ENCODE assay signal across 23 cellular contexts in genomic region chr9:75429531-75430454, GRCh38.
DNase-seq lines count a peak whose midpoint lies in the region; ATAC-seq and TF ChIP-seq lines count a peak whose summit lies in the region.
"Had no signal": no experiment of that assay in that cellular context is flagged by ENCODE, and none has a peak within 500 bp of the region (broad histone marks: within the 10 kb centered on the region; RNA-seq: fewer than 3 reads in every experiment).

No MANE protein-coding gene starts in this region.

- WGBS in heart right ventricle, 2 donors, result 54 to 61% methylated on average over 3 of the region's 3 CpGs
- 30 to 51% methylated on average over 3 of the region's 3 CpGs for WGBS in aorta, 2 donors

- H3K4me3 ChIP-seq in heart right ventricle (no peak overlapping the region), neural progenitor cell (no peak overlapping the region), aorta (ENCODE audit: low read length in 2 of 2) (no peak overlapping the region)
- H3K4me3 ChIP-seq: A549, suprapubic skin had no signal

- no peak overlapping the region for H3K4me3 Mint-ChIP-seq in neural progenitor cell
- H3K4me3 Mint-ChIP-seq: activated B cell treated with CpG ODN at 0.5 μM for 24 hours; activated CD8-positive, alpha-beta T cell treated with anti-CD3 and anti-CD28 coated beads for 36 hours; activated naive CD4-positive, alpha-beta T cell treated with anti-CD3 and anti-CD28 coated beads for 36 hours; central memory CD8-positive, alpha-beta T cell; HFFc6 had no signal

- H3K4me1 ChIP-seq in heart right ventricle (peaks cover 0 to 36% (median 13%) of the 10 kb centered on the region in 9 donors), neural progenitor cell (no peaks in the 10 kb centered on the region), aorta (ENCODE audit: control insufficient read depth in 1 of 2, insufficient read depth in 2 of 2, low read length in 2 of 2) (peaks cover 0 to 3% of the 10 kb centered on the region in 2 donors)
- H3K4me1 ChIP-seq: A549 had no signal

- TF ChIP-seq CTCF in heart right ventricle (IDR thresholded peaks at IDR 0.05), result no peak
- TF ChIP-seq CTCF in neural progenitor cell (IDR thresholded peaks at IDR 0.05), result no peak

- H3K4me2 ChIP-seq in neural progenitor cell, result no peak overlapping the region
- H3K4me2 ChIP-seq: A549 had no signal

- H3K27me3 ChIP-seq in heart right ventricle (peaks cover 0 to 5% (median 0%) of the 10 kb centered on the region in 7 donors), neural progenitor cell (no peaks in the 10 kb centered on the region), aorta (ENCODE audit: control insufficient read depth in 1 of 2, insufficient read depth in 2 of 2, low read length in 1 of 2) (no peaks in the 10 kb centered on the region)
- H3K27me3 ChIP-seq: suprapubic skin had no signal

- peaks cover 2% of the 10 kb centered on the region for H3K9me3 Mint-ChIP-seq in neural progenitor cell
- H3K9me3 Mint-ChIP-seq: activated B cell treated with CpG ODN at 0.5 μM for 24 hours; activated CD8-positive, alpha-beta T cell treated with anti-CD3 and anti-CD28 coated beads for 36 hours; activated naive CD4-positive, alpha-beta T cell treated with anti-CD3 and anti-CD28 coated beads for 36 hours; central memory CD8-positive, alpha-beta T cell had no signal

- no peaks in the 10 kb centered on the region for H4K20me1 ChIP-seq in neural progenitor cell (ENCODE audit: low read depth)

- intact Hi-C loops in heart right ventricle (cut with DNase I), result no loop called here
- intact Hi-C loops in cardiac septum (cut with DNase I), result loop anchor here (10.0 kb wide), 1 partner anchor 65 kb away; no protein-coding TSS in a partner anchor
- intact Hi-C loops in aorta (cut with DNase I), result no loop called here

- no peak overlapping the region for H3K27ac Mint-ChIP-seq in neural progenitor cell
- H3K27ac Mint-ChIP-seq: activated B cell treated with CpG ODN at 0.5 μM for 24 hours; activated CD8-positive, alpha-beta T cell treated with anti-CD3 and anti-CD28 coated beads for 36 hours; activated naive CD4-positive, alpha-beta T cell treated with anti-CD3 and anti-CD28 coated beads for 36 hours; HFFc6 had no signal

- DNase-seq in heart right ventricle (peak in 1 of 2 donors; percentile 11), cardiac septum (ENCODE audit: low spot score) (no peak), globus pallidus (ENCODE audit: low spot score) (peak; percentile 49), neural progenitor cell (ENCODE audit: low spot score) (no peak), aorta (no peak), middle frontal gyrus (ENCODE audit: extremely low spot score, low spot score) (no peak), OCI-M1 (lab: John Stamatoyannopoulos, UW) (no peak)
- DNase-seq: activated B cell treated with CpG ODN at 0.5 μM for 24 hours; activated CD8-positive, alpha-beta T cell treated with anti-CD3 and anti-CD28 coated beads for 36 hours; activated naive CD4-positive, alpha-beta T cell treated with anti-CD3 and anti-CD28 coated beads for 36 hours; HFFc6; NCI-H187; NCI-H2227 treated with DMSO at 0.1 percent for 48 hours; nucleus accumbens; right cardiac atrium; stimulated activated CD4-positive, alpha-beta T cell treated with anti-CD3 and anti-CD28 coated beads, Interleukin-15, amount 100 ng/mL, for 24 hours; T-helper 9 cell had no signal

- peak overlapping the region in 5 of 10 donors; percentile 2 to 66 (median 46) for H3K27ac ChIP-seq in heart right ventricle
- H3K27ac ChIP-seq in neural progenitor cell, result no peak overlapping the region
- H3K27ac ChIP-seq in aorta (ENCODE audit: low read depth in 1 of 2, low read length in 2 of 2), result peak overlapping the region in 1 of 2 donors; percentile 48
- H3K27ac ChIP-seq: A549 had no signal

- H2AFZ ChIP-seq in neural progenitor cell (replicated peaks), result peak overlapping the region; percentile 39

- no peak overlapping the region for H3K9ac ChIP-seq in neural progenitor cell

- H3K36me3 ChIP-seq in heart right ventricle (no peaks in the 10 kb centered on the region), neural progenitor cell (no peaks in the 10 kb centered on the region), aorta (ENCODE audit: control insufficient read depth in 1 of 2, insufficient read depth in 2 of 2, low read length in 1 of 2) (no peaks in the 10 kb centered on the region)
- H3K36me3 ChIP-seq: suprapubic skin had no signal

- H3F3A ChIP-seq in neural progenitor cell (ENCODE audit: low read depth), result no peaks in the 10 kb centered on the region

- H3K4me1 Mint-ChIP-seq in neural progenitor cell, result no peaks in the 10 kb centered on the region
- H3K4me1 Mint-ChIP-seq: activated B cell treated with CpG ODN at 0.5 μM for 24 hours; central memory CD8-positive, alpha-beta T cell had no signal

- H3K79me2 ChIP-seq in neural progenitor cell (ENCODE audit: low read depth), result no peaks in the 10 kb centered on the region

- H3K27me3 Mint-ChIP-seq in neural progenitor cell (ENCODE audit: insufficient read depth, low read depth), result no peaks in the 10 kb centered on the region
- H3K27me3 Mint-ChIP-seq: activated B cell treated with CpG ODN at 0.5 μM for 24 hours; central memory CD8-positive, alpha-beta T cell had no signal

- ATAC-seq in heart right ventricle (peak in 6 of 8 donors; percentile 27 to 62 (median 50)), aorta (ENCODE audit: low FRiP score) (peak; percentile 67), GM18520 (IDR thresholded peaks at IDR 0.05; ENCODE audit: unreplicated experiment) (no peak)
- ATAC-seq: A549; activated CD8-positive, alpha-beta T cell treated with anti-CD3 and anti-CD28 coated beads for 36 hours; esophagus mucosa; left lobe of liver had no signal

- no peaks in the 10 kb centered on the region for H3K36me3 Mint-ChIP-seq in neural progenitor cell

- no peaks in the 10 kb centered on the region for H3K9me3 ChIP-seq in heart right ventricle
- no peaks in the 10 kb centered on the region for H3K9me3 ChIP-seq in neural progenitor cell (ENCODE audit: low read depth)
- H3K9me3 ChIP-seq in aorta (ENCODE audit: control insufficient read depth, low read length), result no peaks in the 10 kb centered on the region
- H3K9me3 ChIP-seq: A549, suprapubic skin had no signal
